27 cellular contexts compared by ENCODE assay signal in the genomic region with DNA sequence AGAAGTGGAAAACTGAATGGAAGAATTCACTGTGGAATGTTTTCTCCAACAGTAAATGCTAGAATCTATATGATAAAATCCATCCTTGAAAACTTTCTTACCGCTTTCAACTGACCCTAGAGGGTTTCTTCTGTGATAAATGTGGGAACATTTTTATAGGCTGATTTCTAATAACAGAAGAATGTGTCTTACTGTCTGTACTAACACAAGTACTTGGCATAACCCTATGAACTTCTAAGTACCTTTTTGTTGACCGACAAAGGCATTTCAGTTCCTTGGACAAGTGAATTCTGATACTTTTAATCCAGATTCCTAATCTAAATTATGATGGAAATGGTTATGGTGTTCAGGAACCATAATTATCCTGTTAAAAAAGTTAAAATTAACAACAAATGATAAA.
"Had no signal": no experiment of that assay in that cellular context is flagged by ENCODE, and none has a peak within 500 bp of the region (broad histone marks: within the 10 kb centered on the region; RNA-seq: fewer than 3 reads in every experiment).

No MANE protein-coding gene starts in this region.

- H2AFZ ChIP-seq: hepatocyte had no signal

- H3K36me3 ChIP-seq: ovary, prostate gland, right atrium auricular region, thoracic aorta, upper lobe of left lung had no signal

- H3K9me3 ChIP-seq: ovary, prostate gland, thoracic aorta had no signal

- ATAC-seq: activated CD8-positive, alpha-beta memory T cell treated with anti-CD3 and anti-CD28 coated beads, Interleukin-2, amount 10 ng/mL, durations not matched to agents 7 days and 5 days; activated CD8-positive, alpha-beta T cell treated with anti-CD3 and anti-CD28 coated beads for 36 hours; activated naive CD8-positive, alpha-beta T cell treated with anti-CD3 and anti-CD28 coated beads, Interleukin-2, amount 50 U/mL, for 24 hours; foreskin keratinocyte; left ventricle myocardium superior; natural killer cell treated with Interleukin-12 subunit alpha and Interleukin-12 subunit beta and Interleukin-15 and Interleukin-18, amount 100 ng/mL, for 72 hours; T-cell had no signal

- DNase-seq: activated CD4-positive, alpha-beta T cell treated with anti-CD3 and anti-CD28 coated beads, Interleukin-2, amount 10 ng/mL, durations not matched to agents 7 days and 5 days; activated CD4-positive, CD25-positive, alpha-beta regulatory T cell treated with anti-CD3 and anti-CD28 coated beads, Interleukin-2, amount 50 U/mL, for 72 hours; activated CD8-positive, alpha-beta memory T cell treated with anti-CD3 and anti-CD28 coated beads, Interleukin-2, amount 10 ng/mL, durations not matched to agents 7 days and 5 days; activated CD8-positive, alpha-beta T cell treated with anti-CD3 and anti-CD28 coated beads for 36 hours; activated effector memory CD4-positive, alpha-beta T cell treated with anti-CD3 and anti-CD28 coated beads, Interleukin-2, amount 50 U/mL, for 16 hours; activated naive CD4-positive, alpha-beta T cell treated with anti-CD3 and anti-CD28 coated beads, Interleukin-2, amount 10 ng/mL, durations not matched to agents 7 days and 5 days; activated naive CD8-positive, alpha-beta T cell treated with anti-CD3 and anti-CD28 coated beads, Interleukin-2, amount 50 U/mL, for 24 hours; activated T-cell treated with anti-CD3 and anti-CD28 coated beads for 4 hours; aorta; cerebellar nuclear complex; erythroblast; foreskin keratinocyte; glutamatergic neuron; immature natural killer cell; left ventricle myocardium superior; mammary epithelial cell; ovary; stimulated activated CD4-positive, alpha-beta T cell treated with anti-CD3 and anti-CD28 coated beads, Interleukin-4, amount 100 ng/mL, for 24 hours; stimulated activated naive CD4-positive, alpha-beta T cell treated with Interleukin-2 at 50 U/mL for 16 hours; T-cell; upper lobe of left lung had no signal

- H3K27ac ChIP-seq: foreskin keratinocyte, hepatocyte, ovary, prostate gland, right atrium auricular region, thoracic aorta, upper lobe of left lung, VCaP had no signal

- H3K4me3 ChIP-seq: hepatocyte, ovary, prostate gland, right atrium auricular region, thoracic aorta, upper lobe of left lung had no signal

- H3K79me2 ChIP-seq: hepatocyte had no signal

- H3K27me3 ChIP-seq: foreskin keratinocyte, hepatocyte, ovary, right atrium auricular region, upper lobe of left lung had no signal

- H3K4me1 ChIP-seq: prostate gland, right atrium auricular region, upper lobe of left lung had no signal

- H3K4me2 ChIP-seq: hepatocyte had no signal
